9 cellular contexts compared by ENCODE assay signal in the genomic region with DNA sequence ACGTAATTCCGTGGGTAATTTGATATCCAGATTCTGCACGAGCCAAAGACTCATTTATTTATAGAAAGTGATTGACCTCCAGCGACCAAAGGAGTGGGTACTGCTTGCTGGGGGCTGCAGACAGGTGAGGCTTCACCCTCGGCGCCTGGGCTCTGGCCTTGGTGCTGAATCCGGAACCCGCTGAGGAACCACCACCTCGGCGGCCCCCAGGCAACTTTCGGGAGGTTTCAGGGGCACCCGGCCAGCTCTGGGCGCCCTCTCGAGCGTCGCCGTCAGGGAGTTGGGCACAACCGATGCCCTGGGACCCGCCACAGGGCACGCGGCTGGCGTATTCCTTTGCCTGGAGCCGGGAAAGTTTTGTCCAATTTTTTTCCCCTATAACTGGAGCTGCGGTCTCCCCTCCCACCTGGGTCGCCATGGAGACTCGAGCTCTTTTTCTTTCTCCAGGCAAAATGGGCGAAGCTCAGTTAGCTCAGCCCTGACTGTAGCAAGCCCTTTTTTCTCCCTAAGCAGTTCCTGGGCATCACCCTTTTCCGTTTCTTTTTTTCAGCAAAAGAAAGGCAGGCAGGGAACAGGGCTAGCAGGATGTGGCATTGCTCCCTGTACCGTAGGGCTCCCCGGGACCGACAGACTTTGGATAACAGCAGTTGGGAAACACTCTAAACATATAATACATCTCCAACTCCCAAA. TPM values are rescaled to one million over a fixed set of nuclear protein-coding genes. Genes with fewer than 3 reads are reported as not detected.
DNase-seq lines count a peak whose midpoint lies in the region; ATAC-seq and TF ChIP-seq lines count a peak whose summit lies in the region.
"Had no signal": no experiment of that assay in that cellular context is flagged by ENCODE, and none has a peak within 500 bp of the region (broad histone marks: within the 10 kb centered on the region; RNA-seq: fewer than 3 reads in every experiment).

No MANE protein-coding gene starts in this region.

- no peaks in the 10 kb centered on the region for H3K79me2 ChIP-seq in GM23248 (ENCODE audit: insufficient read depth)

- H3K9ac ChIP-seq in GM23248 (no peak overlapping the region), iPS-18a (ENCODE audit: low read length) (no peak overlapping the region)

- no peaks in the 10 kb centered on the region for H3K9me2 ChIP-seq in GM23248 (ENCODE audit: insufficient read depth)

- TF ChIP-seq CTCF in tibial nerve (IDR thresholded peaks at IDR 0.05), result no peak

- H3K27me3 ChIP-seq in GM23248 (replicated peaks; ENCODE audit: insufficient read depth), result peaks cover 34% of the 10 kb centered on the region
- H3K27me3 ChIP-seq in iPS-18a (ENCODE audit: control insufficient read depth, insufficient read depth, low read length), result peaks cover 35% of the 10 kb centered on the region
- peaks cover 0 to 57% of the 10 kb centered on the region in 2 donors for H3K27me3 ChIP-seq in tibial nerve

- ATAC-seq in SK-N-SH treated with all-trans-retinoic acid at 6 μM for 48 hours (peak; percentile 26; the same call in 1 of the 3 replicates), HG03521 (IDR thresholded peaks at IDR 0.05; ENCODE audit: unreplicated experiment) (no peak), HG02884 (IDR thresholded peaks at IDR 0.05; ENCODE audit: unreplicated experiment) (no peak)

- H2AFZ ChIP-seq in GM23248, result no peak overlapping the region

- no peaks in the 10 kb centered on the region for H4K20me1 ChIP-seq in GM23248 (ENCODE audit: insufficient read depth)

- no peaks in the 10 kb centered on the region for H3K36me3 ChIP-seq in GM23248 (ENCODE audit: low read depth)
- no peaks in the 10 kb centered on the region for H3K36me3 ChIP-seq in iPS-18a (ENCODE audit: control insufficient read depth, low read depth, low read length)
- no peaks in the 10 kb centered on the region for H3K36me3 ChIP-seq in tibial nerve

- H3K4me3 ChIP-seq in GM23248, result no peak overlapping the region
- peak overlapping the region; percentile 45 for H3K4me3 ChIP-seq in iPS-18a (ENCODE audit: low read length)
- H3K4me3 ChIP-seq in tibial nerve, result no peak overlapping the region

- H3K4me2 ChIP-seq in GM23248 (ENCODE audit: unreplicated experiment), result no peak overlapping the region

- in situ Hi-C loops in GM23248 (cut with MboI), result loop anchor here (25.0 kb wide), 1 partner anchor 202 kb away; no protein-coding TSS in a partner anchor

- DNase-seq in AG08395 (ENCODE audit: low spot score), result peak; percentile 43
- DNase-seq in GM23248, result peak; percentile 43
- DNase-seq in effector CD8-positive, alpha-beta T cell (lab: John Stamatoyannopoulos, UW), result no peak
- no peak for DNase-seq in tibial nerve (ENCODE audit: low spot score in 2 of 2)

- H3K27ac ChIP-seq in GM23248 (no peak overlapping the region), iPS-18a (ENCODE audit: low read length) (no peak overlapping the region), tibial nerve (no peak overlapping the region)

- no peak for TF ChIP-seq POLR2A in tibial nerve (IDR thresholded peaks at IDR 0.05)

- H3K4me1 ChIP-seq in GM23248 (ENCODE audit: insufficient read depth), result peaks cover 6% of the 10 kb centered on the region; the same call in 1 of the 2 replicates
- peaks cover 8% of the 10 kb centered on the region for H3K4me1 ChIP-seq in iPS-18a (ENCODE audit: control insufficient read depth, low read depth, low read length)
- peaks cover 0 to 18% (median 10%) of the 10 kb centered on the region in 4 donors for H3K4me1 ChIP-seq in tibial nerve

- H3K9me3 ChIP-seq in GM23248 (ENCODE audit: low read depth) (no peaks in the 10 kb centered on the region), iPS-18a (ENCODE audit: control insufficient read depth, low read depth, low read length) (no peaks in the 10 kb centered on the region), tibial nerve (no peaks in the 10 kb centered on the region)

- TF ChIP-seq EP300 in tibial nerve (IDR thresholded peaks at IDR 0.05), result no peak

- WGBS in GM23248 (ENCODE audit: low coverage in 1 of 2, low lambda C conversion rate in 2 of 2, missing lambda C conversion rate in 2 of 2), 2 experiments, result 4 to 7% methylated on average over 30 to 31 of the region's 31 CpGs
- 5 to 8% methylated on average over 22 to 26 of the region's 31 CpGs for WGBS in tibial nerve, 2 donors

- 0 out of 2 replicates have a peak, but pooled peaks cover 5% of the 10 kb centered on the region for H3F3A ChIP-seq in GM23248 (ENCODE audit: insufficient read depth)

TF ChIP-seq in SK-N-SH treated with all-trans-retinoic acid at 6 μM for 48 hours, 23 proteins besides CTCF, POLR2A, EP300 and RAD21:
- TF ChIP-seq CSRNP3 (CRISPR knock-in tag; IDR thresholded peaks at IDR 0.05), result no peak
- TF ChIP-seq PPARA (CRISPR knock-in tag; IDR thresholded peaks at IDR 0.05; ENCODE audit: borderline replicate concordance), result no peak
- TF ChIP-seq, protein P1, sequence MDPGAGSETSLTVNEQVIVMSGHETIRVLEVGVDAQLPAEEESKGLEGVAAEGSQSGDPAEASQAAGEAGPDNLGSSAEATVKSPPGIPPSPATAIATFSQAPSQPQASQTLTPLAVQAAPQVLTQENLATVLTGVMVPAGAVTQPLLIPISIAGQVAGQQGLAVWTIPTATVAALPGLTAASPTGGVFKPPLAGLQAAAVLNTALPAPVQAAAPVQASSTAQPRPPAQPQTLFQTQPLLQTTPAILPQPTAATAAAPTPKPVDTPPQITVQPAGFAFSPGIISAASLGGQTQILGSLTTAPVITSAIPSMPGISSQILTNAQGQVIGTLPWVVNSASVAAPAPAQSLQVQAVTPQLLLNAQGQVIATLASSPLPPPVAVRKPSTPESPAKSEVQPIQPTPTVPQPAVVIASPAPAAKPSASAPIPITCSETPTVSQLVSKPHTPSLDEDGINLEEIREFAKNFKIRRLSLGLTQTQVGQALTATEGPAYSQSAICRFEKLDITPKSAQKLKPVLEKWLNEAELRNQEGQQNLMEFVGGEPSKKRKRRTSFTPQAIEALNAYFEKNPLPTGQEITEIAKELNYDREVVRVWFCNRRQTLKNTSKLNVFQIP (CRISPR knock-in tag; IDR thresholded peaks at IDR 0.05; ENCODE audit: borderline replicate concordance, low read depth), result no peak
- TF ChIP-seq, protein P2, sequence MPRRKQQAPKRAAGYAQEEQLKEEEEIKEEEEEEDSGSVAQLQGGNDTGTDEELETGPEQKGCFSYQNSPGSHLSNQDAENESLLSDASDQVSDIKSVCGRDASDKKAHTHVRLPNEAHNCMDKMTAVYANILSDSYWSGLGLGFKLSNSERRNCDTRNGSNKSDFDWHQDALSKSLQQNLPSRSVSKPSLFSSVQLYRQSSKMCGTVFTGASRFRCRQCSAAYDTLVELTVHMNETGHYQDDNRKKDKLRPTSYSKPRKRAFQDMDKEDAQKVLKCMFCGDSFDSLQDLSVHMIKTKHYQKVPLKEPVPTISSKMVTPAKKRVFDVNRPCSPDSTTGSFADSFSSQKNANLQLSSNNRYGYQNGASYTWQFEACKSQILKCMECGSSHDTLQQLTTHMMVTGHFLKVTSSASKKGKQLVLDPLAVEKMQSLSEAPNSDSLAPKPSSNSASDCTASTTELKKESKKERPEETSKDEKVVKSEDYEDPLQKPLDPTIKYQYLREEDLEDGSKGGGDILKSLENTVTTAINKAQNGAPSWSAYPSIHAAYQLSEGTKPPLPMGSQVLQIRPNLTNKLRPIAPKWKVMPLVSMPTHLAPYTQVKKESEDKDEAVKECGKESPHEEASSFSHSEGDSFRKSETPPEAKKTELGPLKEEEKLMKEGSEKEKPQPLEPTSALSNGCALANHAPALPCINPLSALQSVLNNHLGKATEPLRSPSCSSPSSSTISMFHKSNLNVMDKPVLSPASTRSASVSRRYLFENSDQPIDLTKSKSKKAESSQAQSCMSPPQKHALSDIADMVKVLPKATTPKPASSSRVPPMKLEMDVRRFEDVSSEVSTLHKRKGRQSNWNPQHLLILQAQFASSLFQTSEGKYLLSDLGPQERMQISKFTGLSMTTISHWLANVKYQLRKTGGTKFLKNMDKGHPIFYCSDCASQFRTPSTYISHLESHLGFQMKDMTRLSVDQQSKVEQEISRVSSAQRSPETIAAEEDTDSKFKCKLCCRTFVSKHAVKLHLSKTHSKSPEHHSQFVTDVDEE (CRISPR knock-in tag; IDR thresholded peaks at IDR 0.05), result no peak

RNA-seq across cellular contexts. Expression of gene KCNJ6, which starts 1.9 kb away (rescaled TPM):
- 0.13 TPM in 1 of 2 replicates, not detected in the other for total RNA-seq in GM23248 (2014; rRNA removed; shearing (Covaris generic))
- 0.05 and 0.11 TPM in 2 replicates for polyA plus RNA-seq in GM23248 (2016; fragmentation: Nextera tagmentation; extraction: Ambion mirVana)
- not detected for total RNA-seq in tibial nerve
- total RNA-seq: endothelial cell of umbilical vein had no signal
- polyA plus RNA-seq: endothelial cell of umbilical vein had no signal

Comparison
In these comparisons a context has a peak if more than half of its experiments do, and no peak if none do; other contexts are left out.
1. DNase-seq: peak in AG08395 (single experiment) and GM23248 (single experiment); none in effector CD8-positive, alpha-beta T cell (single experiment) and tibial nerve (0 of 2).